In the genomic region with DNA sequence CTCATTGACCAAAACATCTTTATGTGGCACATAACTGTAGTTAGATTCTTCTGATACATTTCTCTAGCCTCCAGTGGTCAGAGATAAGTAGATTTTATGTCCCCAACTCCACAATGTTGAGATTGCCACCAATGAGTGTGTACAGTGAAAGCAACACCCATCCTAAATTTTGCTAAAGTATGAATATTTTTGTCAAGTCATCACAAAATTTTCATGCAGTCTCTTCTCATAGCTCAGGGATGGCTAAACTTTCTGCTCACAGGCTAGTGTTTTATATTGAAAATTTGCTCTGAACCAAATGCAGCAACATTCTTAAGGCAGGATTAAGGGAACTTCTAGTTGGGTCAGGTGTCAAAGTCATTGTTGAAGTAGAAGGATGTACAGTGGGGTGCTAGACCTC, we compare ENCODE assay signal across 1 cellular context.
TF ChIP-seq lines count a peak whose summit lies in the region.

No MANE protein-coding gene starts in this region.

TF ChIP-seq in K562, 482 proteins besides CTCF, POLR2A, EP300 and RAD21 (continued from another document):
- TF ChIP-seq CHD7 (IDR thresholded peaks at IDR 0.05; ENCODE audit: low read depth, low read length): no peak
- TF ChIP-seq ZSCAN29 (IDR thresholded peaks at IDR 0.05): no peak
- TF ChIP-seq NUFIP1 (IDR thresholded peaks at IDR 0.05; ENCODE audit: partially characterized antibody): no peak
- TF ChIP-seq RUNX1 (IDR thresholded peaks at IDR 0.05; ENCODE audit: low read depth): no peak
- no peak for TF ChIP-seq KAT8 (IDR thresholded peaks at IDR 0.05; ENCODE audit: low read depth)
- TF ChIP-seq ARNT (IDR thresholded peaks at IDR 0.05): no peak
- TF ChIP-seq CBFA2T3 (IDR thresholded peaks at IDR 0.05): no peak
- TF ChIP-seq TARDBP (IDR thresholded peaks at IDR 0.05): no peak
- no peak for TF ChIP-seq CTCFL (IDR thresholded peaks at IDR 0.05; ENCODE audit: borderline replicate concordance, insufficient read depth, low read depth, low read length, poor library complexity, severe bottlenecking)
- peak; percentile 61; the same call in 1 of the 2 replicates for TF ChIP-seq ZNF316 (IDR thresholded peaks at IDR 0.05)
- peak; percentile 68 for TF ChIP-seq MAFK (IDR thresholded peaks at IDR 0.05; ENCODE audit: low read length)
- TF ChIP-seq, protein P1, sequence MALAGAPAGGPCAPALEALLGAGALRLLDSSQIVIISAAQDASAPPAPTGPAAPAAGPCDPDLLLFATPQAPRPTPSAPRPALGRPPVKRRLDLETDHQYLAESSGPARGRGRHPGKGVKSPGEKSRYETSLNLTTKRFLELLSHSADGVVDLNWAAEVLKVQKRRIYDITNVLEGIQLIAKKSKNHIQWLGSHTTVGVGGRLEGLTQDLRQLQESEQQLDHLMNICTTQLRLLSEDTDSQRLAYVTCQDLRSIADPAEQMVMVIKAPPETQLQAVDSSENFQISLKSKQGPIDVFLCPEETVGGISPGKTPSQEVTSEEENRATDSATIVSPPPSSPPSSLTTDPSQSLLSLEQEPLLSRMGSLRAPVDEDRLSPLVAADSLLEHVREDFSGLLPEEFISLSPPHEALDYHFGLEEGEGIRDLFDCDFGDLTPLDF (CRISPR knock-in tag; IDR thresholded peaks at IDR 0.05): no peak
- TF ChIP-seq CBX1 (IDR thresholded peaks at IDR 0.05; ENCODE audit: low read depth): no peak
- no peak for TF ChIP-seq HMGN3 (IDR thresholded peaks at IDR 0.05; ENCODE audit: borderline replicate concordance, extremely low read depth, insufficient read length, low read depth, low read length)
- TF ChIP-seq SIRT6 (IDR thresholded peaks at IDR 0.05; ENCODE audit: low read depth, low read length): no peak
- TF ChIP-seq MAFG (tag; conservative IDR thresholded peaks at IDR 0.05): peak; percentile 64
- no peak for TF ChIP-seq CHAMP1 (IDR thresholded peaks at IDR 0.05)
- peak; percentile 50; the same call in 1 of the 2 replicates for TF ChIP-seq C11orf30 (IDR thresholded peaks at IDR 0.05; ENCODE audit: low read depth)
